ENCODE assay signal across 35 cellular contexts in the genomic region with DNA sequence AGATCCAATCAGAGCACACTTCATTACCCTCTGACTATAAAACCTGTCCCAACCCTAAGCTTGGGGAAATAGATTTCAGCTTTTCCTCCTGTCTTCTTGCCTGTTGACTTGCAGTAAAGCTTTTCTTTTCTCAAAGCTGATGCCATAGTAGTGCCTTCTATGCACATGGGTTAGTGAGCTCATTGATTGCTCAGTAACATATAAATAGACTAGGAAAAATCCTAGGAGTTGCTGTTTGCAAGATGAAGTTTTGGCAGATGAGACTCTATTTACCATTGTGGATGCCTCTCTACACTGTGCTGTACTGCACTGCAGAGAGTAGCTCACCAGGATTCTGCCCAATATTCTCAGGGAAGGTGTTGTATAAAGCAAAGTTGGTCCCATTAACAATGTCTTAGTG.
"Had no signal": no experiment of that assay in that cellular context is flagged by ENCODE, and none has a peak within 500 bp of the region (broad histone marks: within the 10 kb centered on the region; RNA-seq: fewer than 3 reads in every experiment).

No MANE protein-coding gene starts in this region.

- H3K9me3 ChIP-seq: MG63 had no signal

- H3K27ac ChIP-seq: KMS-11 had no signal

- DNase-seq: Karpas-422, Kasumi-1, KG1, MG63, MM.1S, MV-4-11, NCI-H1048, NCI-H1092, NCI-H1092 treated with DMSO at 0.1 percent for 48 hours, NCI-H1105, NCI-H1105 treated with DMSO at 0.1 percent for 48 hours, NCI-H1417, NCI-H1417 treated with DMSO at 0.1 percent for 48 hours, NCI-H1436, NCI-H1436 treated with DMSO at 0.1 percent for 48 hours, NCI-H146, NCI-H1694, NCI-H1694 treated with DMSO at 0.1 percent for 48 hours, NCI-H187, NCI-H187 treated with DMSO at 0.1 percent for 48 hours, NCI-H2029, NCI-H2029 treated with DMSO at 0.1 percent for 48 hours, NCI-H2081, NCI-H2081 treated with DMSO at 0.1 percent for 48 hours, NCI-H2107, NCI-H2171, NCI-H2171 treated with DMSO at 0.1 percent for 48 hours, NCI-H2227 treated with DMSO at 0.1 percent for 48 hours, NCI-H226, NCI-H345, NCI-H446, NCI-H446 treated with DMSO at 0.1 percent for 48 hours, NCI-H510A, NCI-H510A treated with DMSO at 0.1 percent for 48 hours had no signal

- H3K4me3 ChIP-seq: MG63 had no signal

- H3K9ac ChIP-seq: KMS-11 had no signal

- H3K4me2 ChIP-seq: KMS-11 had no signal

- H3K36me3 ChIP-seq: MG63 had no signal

- H3K27me3 ChIP-seq: MG63 had no signal
